ENCODE assay signal across 20 cellular contexts in the genomic region with DNA sequence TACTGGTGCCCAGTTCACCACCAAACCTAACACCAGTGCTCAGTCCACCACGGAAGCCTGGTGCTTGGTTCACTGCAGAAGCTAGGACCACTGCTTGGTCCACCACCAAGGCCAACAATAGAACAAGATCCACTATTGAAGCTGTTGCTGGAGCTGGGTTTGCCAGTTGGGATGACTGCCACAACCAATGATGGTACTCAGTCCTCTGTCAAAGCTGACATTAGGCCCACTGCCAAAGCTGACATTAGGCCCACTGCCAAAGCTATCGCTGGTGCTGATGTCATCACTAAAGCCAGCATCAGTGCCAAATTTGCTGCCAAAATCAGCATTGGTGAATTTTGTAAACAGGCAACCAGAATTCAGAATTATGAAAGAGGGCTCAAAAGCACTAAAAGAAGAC.
A peak's percentile ranks its signal among the peaks of the same experiment; 100 is the strongest.
DNase-seq lines count a peak whose midpoint lies in the region; ATAC-seq and TF ChIP-seq lines count a peak whose summit lies in the region.
"Had no signal": no experiment of that assay in that cellular context is flagged by ENCODE, and none has a peak within 500 bp of the region (broad histone marks: within the 10 kb centered on the region; RNA-seq: fewer than 3 reads in every experiment).

No MANE protein-coding gene starts in this region.

- no peaks in the 10 kb centered on the region for H3K9me3 ChIP-seq in MG63
- no peaks in the 10 kb centered on the region for H3K9me3 ChIP-seq in SJCRH30 (replicated peaks)
- H3K9me3 ChIP-seq in left ventricle myocardium inferior (replicated peaks): no peaks in the 10 kb centered on the region
- H3K9me3 ChIP-seq: transverse colon had no signal

- H3K4me1 ChIP-seq in SJCRH30 (peaks cover 4% of the 10 kb centered on the region; the same call in 1 of the 2 replicates), left ventricle myocardium inferior (no peaks in the 10 kb centered on the region)
- H3K4me1 ChIP-seq: transverse colon had no signal

- H3K4me3 ChIP-seq in MG63: no peak overlapping the region
- no peak overlapping the region for H3K4me3 ChIP-seq in SJCRH30
- H3K4me3 ChIP-seq in left ventricle myocardium inferior: no peak overlapping the region
- H3K4me3 ChIP-seq: cardiac muscle cell, dorsolateral prefrontal cortex, skin epidermis, transverse colon had no signal

- TF ChIP-seq CTCF in left ventricle myocardium inferior (IDR thresholded peaks at IDR 0.05; ENCODE audit: borderline replicate concordance): no peak

- peak; percentile 42 for DNase-seq in H4 (ENCODE audit: low spot score)
- peak; percentile 68 for DNase-seq in MG63
- DNase-seq in SJCRH30: peak; percentile 22 to 41
- peak; percentile 15 for DNase-seq in left ventricle myocardium inferior
- DNase-seq in NAMALWA (ENCODE audit: low spot score): no peak
- no peak for DNase-seq in SIG-M5 (lab: John Stamatoyannopoulos, UW)
- DNase-seq: activated CD4-positive, alpha-beta T cell treated with anti-CD3 and anti-CD28 coated beads for 48 hours; activated CD8-positive, alpha-beta memory T cell treated with anti-CD3 and anti-CD28 coated beads, Interleukin-2, amount 10 ng/mL, durations not matched to agents 7 days and 5 days; activated naive CD8-positive, alpha-beta T cell treated with anti-CD3 and anti-CD28 coated beads, Interleukin-2, amount 10 ng/mL, durations not matched to agents 7 days and 5 days; dorsolateral prefrontal cortex; left colon; midbrain; MV-4-11; nephron progenitor cell; stimulated activated naive CD8-positive, alpha-beta T cell treated with anti-CD3 and anti-CD28 coated beads, Interleukin-15, Interleukin-2, amounts not matched to agents 100 U/mL and 50 U/mL, for 24 hours; transverse colon had no signal

- no peak for TF ChIP-seq POLR2A in GM18505 (IDR thresholded peaks at IDR 0.05; ENCODE audit: borderline replicate concordance, extremely low read depth, insufficient read depth, insufficient read length)

- H3K36me3 ChIP-seq in MG63: no peaks in the 10 kb centered on the region
- no peaks in the 10 kb centered on the region for H3K36me3 ChIP-seq in SJCRH30
- H3K36me3 ChIP-seq in left ventricle myocardium inferior: no peaks in the 10 kb centered on the region
- H3K36me3 ChIP-seq: cardiac muscle cell, transverse colon had no signal

- intact Hi-C loops in left ventricle myocardium inferior (cut with micrococcal nuclease): no loop called here

- H3K27ac ChIP-seq in SJCRH30 (no peak overlapping the region), left ventricle myocardium inferior (replicated peaks) (no peak overlapping the region)
- H3K27ac ChIP-seq: cardiac muscle cell, dorsolateral prefrontal cortex, skin epidermis, transverse colon had no signal

- H3K27me3 ChIP-seq in MG63: no peaks in the 10 kb centered on the region
- no peaks in the 10 kb centered on the region for H3K27me3 ChIP-seq in SJCRH30
- no peaks in the 10 kb centered on the region for H3K27me3 ChIP-seq in left ventricle myocardium inferior (ENCODE audit: low read depth)
- H3K27me3 ChIP-seq: cardiac muscle cell, transverse colon had no signal

- ATAC-seq in GM18505 (IDR thresholded peaks at IDR 0.05; ENCODE audit: unreplicated experiment): no peak
- ATAC-seq: activated CD8-positive, alpha-beta memory T cell treated with anti-CD3 and anti-CD28 coated beads, Interleukin-2, amount 10 ng/mL, durations not matched to agents 7 days and 5 days; left colon; Panc1; stimulated activated naive CD8-positive, alpha-beta T cell treated with anti-CD3 and anti-CD28 coated beads, Interleukin-15, Interleukin-2, amounts not matched to agents 100 U/mL and 50 U/mL, for 24 hours had no signal

Comparison
In these comparisons a context has a peak if more than half of its experiments do, and no peak if none do; other contexts are left out.
1. DNase-seq: peak in H4 (single experiment), MG63 (single experiment), SJCRH30 (2 of 2) and left ventricle myocardium inferior (single experiment); none in NAMALWA (single experiment) and SIG-M5 (single experiment).